In genomic region chr3:113086506-113087461, GRCh38 we compare ENCODE assay signal across 16 cellular contexts.
DNase-seq lines count a peak whose midpoint lies in the region; ATAC-seq and TF ChIP-seq lines count a peak whose summit lies in the region.
"Had no signal": no experiment of that assay in that cellular context is flagged by ENCODE, and none has a peak within 500 bp of the region (broad histone marks: within the 10 kb centered on the region; RNA-seq: fewer than 3 reads in every experiment).

No MANE protein-coding gene starts in this region.

- no peak for TF ChIP-seq CTCF in SK-N-SH (IDR thresholded peaks at IDR 0.05)

- no peak for ATAC-seq in stimulated activated effector memory CD8-positive, alpha-beta T cell treated with anti-CD3 and anti-CD28 coated beads, Interleukin-12 subunit alpha, Interleukin-12 subunit beta, amount 100 ng/mL, for 72 hours
- ATAC-seq in GM18858 (IDR thresholded peaks at IDR 0.05; ENCODE audit: unreplicated experiment) = no peak
- ATAC-seq: mucosa of descending colon, T-helper 17 cell had no signal

- H3K27ac ChIP-seq in SK-N-SH (ENCODE audit: low read depth in 2 of 2, low read length in 1 of 2) = no peak overlapping the region

- no peaks in the 10 kb centered on the region for H3K36me3 ChIP-seq in SK-N-SH (replicated peaks in 1 of 2; ENCODE audit: control insufficient read depth in 1 of 2, insufficient read depth in 2 of 2, low read length in 1 of 2)

- H3K4me3 ChIP-seq in SK-N-SH (ENCODE audit: low read depth in 2 of 2, low read length in 1 of 2) = no peak overlapping the region
- H3K4me3 ChIP-seq: mucosa of descending colon had no signal

- 68% methylated on average over 8 of the region's 8 CpGs for WGBS in SK-N-SH (ENCODE audit: low lambda C conversion rate)

- H3F3A ChIP-seq in SK-N-SH (replicated peaks; ENCODE audit: insufficient read depth) = peaks cover 5% of the 10 kb centered on the region

- no peaks in the 10 kb centered on the region for H3K9me3 ChIP-seq in SK-N-SH
- H3K9me3 ChIP-seq: mucosa of descending colon had no signal

- peak; percentile 7 for DNase-seq in DMS53 (lab: John Stamatoyannopoulos, UW)
- DNase-seq in DMS53 treated with DMSO at 0.1 percent for 48 hours (lab: John Stamatoyannopoulos, UW; ENCODE audit: unreplicated experiment) = no peak
- peak; percentile 18 for DNase-seq in SK-N-SH
- DNase-seq in fibroblast of gingiva (ENCODE audit: low read depth) = peak; percentile 14
- no peak for DNase-seq in stimulated activated effector memory CD8-positive, alpha-beta T cell treated with anti-CD3 and anti-CD28 coated beads, Interleukin-12 subunit alpha, Interleukin-12 subunit beta, amount 100 ng/mL, for 72 hours (ENCODE audit: low spot score in 2 of 2)
- no peak for DNase-seq in cortex of kidney (lab: John Stamatoyannopoulos, UW)
- no peak for DNase-seq in RPMI8226
- DNase-seq: cerebellar nuclear complex, glutamatergic neuron, kidney glomerular epithelial cell, MM.1S, mucosa of descending colon, NCI-H2029 treated with DMSO at 0.1 percent for 48 hours, T-helper 17 cell had no signal

- POLR2A ChIA-PET in SK-N-SH (lab: Yijun Ruan, JAX) = interaction anchor here (0.6 kb wide), 1 partner anchor 155 kb away, joined by 4 read pairs; no protein-coding TSS in a partner anchor

- peak overlapping the region; percentile 74 for H3K27ac Mint-ChIP-seq in stimulated activated effector memory CD8-positive, alpha-beta T cell treated with anti-CD3 and anti-CD28 coated beads, Interleukin-12 subunit alpha, Interleukin-12 subunit beta, amount 100 ng/mL, for 72 hours
- H3K27ac Mint-ChIP-seq: activated naive CD8-positive, alpha-beta T cell; T-helper 17 cell had no signal

- H3K27me3 ChIP-seq in SK-N-SH (ENCODE audit: insufficient read depth) = no peaks in the 10 kb centered on the region

- H4K20me1 ChIP-seq in SK-N-SH (ENCODE audit: insufficient read depth) = no peaks in the 10 kb centered on the region

- H3K9ac ChIP-seq in SK-N-SH = no peak overlapping the region

- no peaks in the 10 kb centered on the region for H3K9me2 ChIP-seq in SK-N-SH

- peak; percentile 44 for TF ChIP-seq RAD21 in SK-N-SH (IDR thresholded peaks at IDR 0.05; ENCODE audit: low read length)

- H3K4me1 ChIP-seq in SK-N-SH (ENCODE audit: control insufficient read depth in 1 of 2, insufficient read depth in 2 of 2, low read depth in 1 of 2, low read length in 1 of 2) = peaks cover 0 to 2% of the 10 kb centered on the region in 2 experiments; a peak in 1 of 4 replicates

- no peaks in the 10 kb centered on the region for H3K9me3 Mint-ChIP-seq in stimulated activated effector memory CD8-positive, alpha-beta T cell treated with anti-CD3 and anti-CD28 coated beads, Interleukin-12 subunit alpha, Interleukin-12 subunit beta, amount 100 ng/mL, for 72 hours

- no peak overlapping the region for H3K4me2 ChIP-seq in SK-N-SH

- no peak overlapping the region for H3K4me3 Mint-ChIP-seq in stimulated activated effector memory CD8-positive, alpha-beta T cell treated with anti-CD3 and anti-CD28 coated beads, Interleukin-12 subunit alpha, Interleukin-12 subunit beta, amount 100 ng/mL, for 72 hours
- H3K4me3 Mint-ChIP-seq: activated naive CD8-positive, alpha-beta T cell; T-helper 17 cell had no signal

- H3K79me2 ChIP-seq in SK-N-SH (ENCODE audit: insufficient read depth) = no peaks in the 10 kb centered on the region

- H2AFZ ChIP-seq in SK-N-SH (ENCODE audit: low read depth) = no peak overlapping the region

- H3K36me3 Mint-ChIP-seq in stimulated activated effector memory CD8-positive, alpha-beta T cell treated with anti-CD3 and anti-CD28 coated beads, Interleukin-12 subunit alpha, Interleukin-12 subunit beta, amount 100 ng/mL, for 72 hours = no peaks in the 10 kb centered on the region

- peaks cover 6% of the 10 kb centered on the region for H3K4me1 Mint-ChIP-seq in stimulated activated effector memory CD8-positive, alpha-beta T cell treated with anti-CD3 and anti-CD28 coated beads, Interleukin-12 subunit alpha, Interleukin-12 subunit beta, amount 100 ng/mL, for 72 hours

- CTCF ChIA-PET in SK-N-SH (lab: Yijun Ruan, JAX) = interaction anchor here (0.6 to 1.7 kb wide), 6 partner anchors 11 to 1066 kb away, joined by 3 to 7 read pairs (median 4); no protein-coding TSS in a partner anchor

- no peak for TF ChIP-seq EP300 in SK-N-SH (IDR thresholded peaks at IDR 0.05; ENCODE audit: borderline replicate concordance in 1 of 2, low read depth in 1 of 2, low read length in 1 of 2)

TF ChIP-seq in SK-N-SH, 30 proteins besides CTCF, POLR2A, EP300 and RAD21:
- TF ChIP-seq NRF1 (IDR thresholded peaks at IDR 0.05; ENCODE audit: low read depth, low read length) = no peak
- TF ChIP-seq PBX3 (IDR thresholded peaks at IDR 0.05) = 0 out of 2 replicates have a peak, but pooled peaks have one; percentile 36
- no peak for TF ChIP-seq MAX (IDR thresholded peaks at IDR 0.05; ENCODE audit: low read depth)
- no peak for TF ChIP-seq FOXM1 (IDR thresholded peaks at IDR 0.05; ENCODE audit: low read depth)
TF ChIP-seq in SK-N-SH: peak in this region for 1.

Comparison
In these comparisons a context has a peak if more than half of its experiments do, and no peak if none do; other contexts are left out.
1. DNase-seq: peak in DMS53 (single experiment), SK-N-SH (single experiment) and fibroblast of gingiva (single experiment); none in DMS53 treated with DMSO at 0.1 percent for 48 hours (single experiment), stimulated activated effector memory CD8-positive, alpha-beta T cell treated with anti-CD3 and anti-CD28 coated beads, Interleukin-12 subunit alpha, Interleukin-12 subunit beta, amount 100 ng/mL, for 72 hours (0 of 2), cortex of kidney (single experiment) and RPMI8226 (single experiment).